ENCODE assay signal across 19 cellular contexts in genomic region chr1:66599899-66600737, GRCh38.
"Had no signal": no experiment of that assay in that cellular context is flagged by ENCODE, and none has a peak within 500 bp of the region (broad histone marks: within the 10 kb centered on the region; RNA-seq: fewer than 3 reads in every experiment).

No MANE protein-coding gene starts in this region.

- H3K4me1 ChIP-seq: testis had no signal

- H3K9me3 Mint-ChIP-seq: central memory CD8-positive, alpha-beta T cell had no signal

- FAIRE-seq: TTC549 had no signal

- H3K9me3 ChIP-seq: gastrocnemius medialis, mucosa of descending colon, neutrophil, testis had no signal

- H3K4me3 Mint-ChIP-seq: activated CD8-positive, alpha-beta T cell treated with anti-CD3 and anti-CD28 coated beads, Interleukin-2, amount 10 ng/mL, durations not matched to agents 7 days and 5 days; activated T-cell treated with anti-CD3 and anti-CD28 coated beads, Interleukin-2, amount 50 U/mL, for 72 hours; central memory CD8-positive, alpha-beta T cell; naive thymus-derived CD4-positive, alpha-beta T cell; stimulated activated naive CD8-positive, alpha-beta T cell treated with anti-CD3 and anti-CD28 coated beads, Interleukin-15, Interleukin-2, amounts not matched to agents 100 ng/mL and 50 ng/mL, for 24 hours; WTC11 had no signal

- H3K27me3 ChIP-seq: gastrocnemius medialis, neutrophil, right atrium auricular region, testis had no signal

- H3K4me1 Mint-ChIP-seq: central memory CD8-positive, alpha-beta T cell; naive thymus-derived CD4-positive, alpha-beta T cell; WTC11 had no signal

- H3K36me3 ChIP-seq: gastrocnemius medialis, neutrophil, right atrium auricular region had no signal

- H3K4me3 ChIP-seq: gastrocnemius medialis, mucosa of descending colon, right atrium auricular region, testis had no signal

- ATAC-seq: activated CD8-positive, alpha-beta T cell treated with anti-CD3 and anti-CD28 coated beads, Interleukin-2, amount 10 ng/mL, durations not matched to agents 7 days and 5 days; activated naive CD4-positive, alpha-beta T cell treated with anti-CD3 and anti-CD28 coated beads, Interleukin-2, amount 50 U/mL, for 72 hours; activated T-cell treated with anti-CD3 and anti-CD28 coated beads, Interleukin-2, amount 50 U/mL, for 72 hours; gastrocnemius medialis; left colon; mucosa of descending colon; naive thymus-derived CD4-positive, alpha-beta T cell; WTC11 had no signal

- DNase-seq: activated CD4-positive, alpha-beta T cell treated with anti-CD3 and anti-CD28 coated beads for 4 hours; activated CD8-positive, alpha-beta memory T cell treated with anti-CD3 and anti-CD28 coated beads, Interleukin-2, amount 50 U/mL, for 4 hours; activated CD8-positive, alpha-beta T cell treated with anti-CD3 and anti-CD28 coated beads, Interleukin-2, amount 10 ng/mL, durations not matched to agents 7 days and 5 days; activated gamma-delta T cell; activated T-cell treated with anti-CD3 and anti-CD28 coated beads, Interleukin-2, amount 50 U/mL, for 72 hours; effector memory CD4-positive, alpha-beta T cell; gastrocnemius medialis; left colon; mucosa of descending colon; naive thymus-derived CD4-positive, alpha-beta T cell; SW 1271; testis had no signal

- H3K27ac ChIP-seq: gastrocnemius medialis, neutrophil, right atrium auricular region, testis had no signal

- H3K27ac Mint-ChIP-seq: activated CD8-positive, alpha-beta T cell treated with anti-CD3 and anti-CD28 coated beads, Interleukin-2, amount 10 ng/mL, durations not matched to agents 7 days and 5 days; activated naive CD4-positive, alpha-beta T cell treated with anti-CD3 and anti-CD28 coated beads, Interleukin-2, amount 50 U/mL, for 72 hours; activated T-cell treated with anti-CD3 and anti-CD28 coated beads, Interleukin-2, amount 50 U/mL, for 72 hours; naive thymus-derived CD4-positive, alpha-beta T cell; stimulated activated naive CD8-positive, alpha-beta T cell treated with anti-CD3 and anti-CD28 coated beads, Interleukin-15, Interleukin-2, amounts not matched to agents 100 ng/mL and 50 ng/mL, for 24 hours; WTC11 had no signal

- H3K36me3 Mint-ChIP-seq: activated naive CD4-positive, alpha-beta T cell treated with anti-CD3 and anti-CD28 coated beads, Interleukin-2, amount 50 U/mL, for 72 hours; naive thymus-derived CD4-positive, alpha-beta T cell had no signal
